1 cellular context compared by ENCODE assay signal in genomic region chr4:140971077-140971792, GRCh38.
TF ChIP-seq lines count a peak whose summit lies in the region.

No MANE protein-coding gene starts in this region.

TF ChIP-seq in WTC11, 78 proteins besides CTCF, POLR2A, EP300 and RAD21 (continued from another document):
- TF ChIP-seq E2F1 (CRISPR knock-in tag; IDR thresholded peaks at IDR 0.05) = no peak
TF ChIP-seq in WTC11: peak in this region for 0.
